ENCODE assay signal across 8 cellular contexts in the genomic region with DNA sequence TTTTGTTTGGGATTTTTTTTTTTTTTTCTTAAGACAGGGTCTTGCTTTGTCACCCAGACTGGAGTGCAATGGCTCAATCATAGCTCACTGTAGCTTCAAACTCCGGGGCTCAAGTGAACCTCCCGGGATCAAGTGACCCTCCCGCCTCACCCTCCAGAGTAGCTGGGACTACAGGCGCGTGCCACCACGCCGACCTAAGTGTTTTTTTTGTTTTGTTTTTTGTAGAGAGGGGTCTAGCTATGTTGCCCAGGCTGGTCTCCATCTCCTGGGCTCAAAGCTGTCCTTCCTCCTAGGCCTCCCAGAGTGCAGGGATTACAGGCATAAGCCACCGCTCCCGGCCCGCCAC. TPM values are rescaled to one million over a fixed set of nuclear protein-coding genes. Genes with fewer than 3 reads are reported as not detected.
DNase-seq lines count a peak whose midpoint lies in the region; ATAC-seq and TF ChIP-seq lines count a peak whose summit lies in the region.

No MANE protein-coding gene starts in this region.

- peak overlapping the region; percentile 33 for H3K23ac ChIP-seq in IMR-90 (ENCODE audit: low read depth, low read length)

- H4K20me1 ChIP-seq in IMR-90 (ENCODE audit: insufficient read depth, low read length) = no peaks in the 10 kb centered on the region

- H3K9ac ChIP-seq in IMR-90 (ENCODE audit: low read depth, low read length) = peak overlapping the region; percentile 87

- peak overlapping the region; percentile 65 for H3K4me3 ChIP-seq in A673 (ENCODE audit: low read depth, low read length, poor library complexity, severe bottlenecking)
- peak overlapping the region; percentile 100 for H3K4me3 ChIP-seq in IMR-90 (ENCODE audit: insufficient read depth, low read depth, low read length)
- H3K4me3 ChIP-seq in mononuclear cell (ENCODE audit: low read length) = peak overlapping the region; percentile 48

- 100% methylated on average over 1 of the region's 10 CpGs; no CpG with 5 or more reads in 1 of the 2 experiments for WGBS in IMR-90 (ENCODE audit: extremely low coverage in 2 of 2, insufficient read length in 1 of 2), 2 experiments

- H3K79me1 ChIP-seq in IMR-90 (ENCODE audit: low read depth in 1 of 2, low read length in 2 of 2) = peaks cover 14 to 31% of the 10 kb centered on the region in 2 experiments

- H4K5ac ChIP-seq in IMR-90 (ENCODE audit: low read depth, low read length) = peak overlapping the region; percentile 43

- H3K4me1 ChIP-seq in A673 (ENCODE audit: insufficient read depth, low read length, poor library complexity, severe bottlenecking) (peaks cover 10% of the 10 kb centered on the region), IMR-90 (ENCODE audit: control insufficient read depth, insufficient read depth, low read length) (peaks cover 3% of the 10 kb centered on the region), mononuclear cell (ENCODE audit: insufficient read depth, low read length) (peaks cover 12% of the 10 kb centered on the region)

- POLR2A ChIA-PET in A673 (lab: Charles Lee; ENCODE audit: low non-redundant PET) (interaction anchor here (0.6 kb wide), 1 partner anchor 187 kb away, joined by 3 read pairs; no protein-coding TSS in a partner anchor), IMR-90 (lab: Charles Lee; ENCODE audit: unreplicated experiment) (no interaction called here)

- H3K4ac ChIP-seq in IMR-90 (ENCODE audit: low read depth, low read length) = peak overlapping the region; percentile 86

- H3K27me3 ChIP-seq in A673 (replicated peaks; ENCODE audit: insufficient read depth, low read depth, low read length, poor library complexity) (no peaks in the 10 kb centered on the region), IMR-90 (ENCODE audit: control insufficient read depth, insufficient read depth, low read length) (no peaks in the 10 kb centered on the region), mononuclear cell (ENCODE audit: insufficient read depth, low read length) (no peaks in the 10 kb centered on the region)

- 0 out of 2 replicates have a peak overlapping the region, but pooled peaks have one; percentile 21 for H3K56ac ChIP-seq in IMR-90 (ENCODE audit: extremely low read depth, insufficient read depth, low read length)

- H2BK15ac ChIP-seq in IMR-90 (ENCODE audit: low read depth, low read length) = no peak overlapping the region

- H3K36me3 ChIP-seq in A673 (ENCODE audit: insufficient read depth, low read length, poor library complexity, severe bottlenecking) (no peaks in the 10 kb centered on the region), IMR-90 (ENCODE audit: control insufficient read depth, insufficient read depth, low read length) (peaks cover 5% of the 10 kb centered on the region)

- peak overlapping the region; percentile 4; the same call in 1 of the 2 replicates for H4K91ac ChIP-seq in IMR-90 (ENCODE audit: insufficient read depth, low read depth, low read length)

- H3K9me3 ChIP-seq in A673 (ENCODE audit: low read depth, low read length, poor library complexity, severe bottlenecking) = no peaks in the 10 kb centered on the region
- no peaks in the 10 kb centered on the region for H3K9me3 ChIP-seq in IMR-90 (ENCODE audit: control insufficient read depth, insufficient read depth, low read length)
- no peaks in the 10 kb centered on the region for H3K9me3 ChIP-seq in mononuclear cell (ENCODE audit: low read depth, low read length)

- TF ChIP-seq CTCF in A673 (conservative IDR thresholded peaks at IDR 0.05; ENCODE audit: low read depth, low read length) (no peak), IMR-90 (conservative IDR thresholded peaks at IDR 0.05; ENCODE audit: low read depth, low read length) (no peak)

- no peak overlapping the region; the same call in 1 of the 2 replicates for H2BK20ac ChIP-seq in IMR-90 (ENCODE audit: low read depth, low read length)

- TF ChIP-seq POLR2A in IMR-90 (IDR thresholded peaks at IDR 0.05; ENCODE audit: low read depth, low read length) = no peak

- H2BK120ac ChIP-seq in IMR-90 (ENCODE audit: low read depth, low read length) = no peak overlapping the region

- H2BK5ac ChIP-seq in IMR-90 (ENCODE audit: low read depth, low read length, poor library complexity, severe bottlenecking) = peak overlapping the region; percentile 79

- intact Hi-C loops in A673 (cut with micrococcal nuclease; ENCODE audit: unreplicated experiment) = no loop called here
- intact Hi-C loops in IMR-90 (cut with micrococcal nuclease) = no loop called here

- CTCF ChIA-PET in A673 (lab: Charles Lee) (interaction anchor here (0.5 to 1.3 kb wide), 3 partner anchors 11 to 238 kb away, joined by 3 to 6 read pairs (median 3); no protein-coding TSS in a partner anchor), IMR-90 (lab: Yijun Ruan, JAX) (interaction anchor here (0.6 to 1.5 kb wide), 2 partner anchors 10 to 632 kb away, joined by 4 to 6 read pairs; no protein-coding TSS in a partner anchor)

- in situ Hi-C loops in IMR-90 (cut with MboI; ENCODE audit: low sequenced_read_pairs) = no loop called here

- TF ChIP-seq RAD21 in IMR-90 (IDR thresholded peaks at IDR 0.05; ENCODE audit: low read length) = no peak

- peak overlapping the region; percentile 97 for H2AFZ ChIP-seq in IMR-90 (replicated peaks; ENCODE audit: low read length, poor library complexity)

- H2AK5ac ChIP-seq in IMR-90 (ENCODE audit: low read depth, low read length) = peak overlapping the region; percentile 74

- ATAC-seq in IMR-90 (ENCODE audit: low read depth) (no peak; the same call in 1 of the 2 replicates), GM21390 (IDR thresholded peaks at IDR 0.05; ENCODE audit: unreplicated experiment) (no peak)

- peak overlapping the region; percentile 98 for H3K4me2 ChIP-seq in IMR-90 (ENCODE audit: low read depth, low read length)

- no peak overlapping the region; the same call in 1 of the 2 replicates for H3K18ac ChIP-seq in IMR-90 (ENCODE audit: low read depth, low read length)

- DNase-seq in A673 (ENCODE audit: low spot score) (no peak), IMR-90 (no peak), caudate nucleus (lab: John Stamatoyannopoulos, UW) (no peak), GDM1 (lab: John Stamatoyannopoulos, UW) (no peak)
- no peak for DNase-seq in activated CD4-positive, alpha-beta T cell treated with anti-CD3 and anti-CD28 coated beads, Interleukin-2, amount 50 U/mL, for 48 hours
- no peak for DNase-seq in activated CD8-positive, alpha-beta memory T cell treated with anti-CD3 and anti-CD28 coated beads, Interleukin-2, amount 50 U/mL, for 4 hours

- H2AK9ac ChIP-seq in IMR-90 (replicated peaks; ENCODE audit: low read depth, low read length, poor library complexity) = peak overlapping the region; percentile 92

- H4K8ac ChIP-seq in IMR-90 (ENCODE audit: low read depth in 2 of 2, low read length in 2 of 2) = peak overlapping the region; percentile 92 to 95

- peaks cover 10% of the 10 kb centered on the region for H3K9me1 ChIP-seq in IMR-90 (ENCODE audit: insufficient read depth, low read length)

- H3K27ac ChIP-seq in A673 (ENCODE audit: low read depth, low read length, poor library complexity, severe bottlenecking) = peak overlapping the region; percentile 73
- peak overlapping the region; percentile 78 for H3K27ac ChIP-seq in IMR-90 (ENCODE audit: insufficient read depth, low read length)
- peak overlapping the region; percentile 77 for H3K27ac ChIP-seq in caudate nucleus (ENCODE audit: low read depth, low read length)

- dilution Hi-C loops in IMR-90 (cut with HindIII; ENCODE audit: low sequenced_read_pairs, unreplicated experiment) = no loop called here

- peak overlapping the region; percentile 80 for H3K14ac ChIP-seq in IMR-90 (replicated peaks; ENCODE audit: low read depth, low read length)

- no TSS peak for BruUV-seq in A673 (replicated peaks; lab: Mats Ljungman, UMichigan)
- BruUV-seq in IMR-90 (replicated peaks; lab: Mats Ljungman, UMichigan) = no TSS peak

TF ChIP-seq in IMR-90, 13 proteins besides CTCF, POLR2A, EP300 and RAD21:
- TF ChIP-seq RCOR1 (IDR thresholded peaks at IDR 0.05; ENCODE audit: insufficient replicate concordance, low read length) (no peak), CHD1 (IDR thresholded peaks at IDR 0.05; ENCODE audit: low read depth, low read length) (no peak), SMC3 (IDR thresholded peaks at IDR 0.05; ENCODE audit: low read depth, low read length) (no peak), NFE2L2 (IDR thresholded peaks at IDR 0.05; ENCODE audit: low read depth, low read length) (no peak), BHLHE40 (IDR thresholded peaks at IDR 0.05; ENCODE audit: low read depth, low read length) (no peak), CEBPB (IDR thresholded peaks at IDR 0.05; ENCODE audit: low read depth, low read length) (no peak), FOS (IDR thresholded peaks at IDR 0.05; ENCODE audit: low read depth, low read length) (no peak)
- TF ChIP-seq, protein P1, sequence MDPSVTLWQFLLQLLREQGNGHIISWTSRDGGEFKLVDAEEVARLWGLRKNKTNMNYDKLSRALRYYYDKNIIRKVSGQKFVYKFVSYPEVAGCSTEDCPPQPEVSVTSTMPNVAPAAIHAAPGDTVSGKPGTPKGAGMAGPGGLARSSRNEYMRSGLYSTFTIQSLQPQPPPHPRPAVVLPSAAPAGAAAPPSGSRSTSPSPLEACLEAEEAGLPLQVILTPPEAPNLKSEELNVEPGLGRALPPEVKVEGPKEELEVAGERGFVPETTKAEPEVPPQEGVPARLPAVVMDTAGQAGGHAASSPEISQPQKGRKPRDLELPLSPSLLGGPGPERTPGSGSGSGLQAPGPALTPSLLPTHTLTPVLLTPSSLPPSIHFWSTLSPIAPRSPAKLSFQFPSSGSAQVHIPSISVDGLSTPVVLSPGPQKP (IDR thresholded peaks at IDR 0.05; ENCODE audit: borderline replicate concordance, low read depth, low read length) = no peak

RNA-seq across cellular contexts. Expression of a gene that starts 0.8 kb away (rescaled TPM):
- total RNA-seq in A673 (2021) (15.3 and 21.1 TPM in 2 replicates), IMR-90 (2012; rRNA removed) (18.1 and 21.0 TPM in 2 replicates), mononuclear cell (10.2 TPM)
- polyA plus RNA-seq in IMR-90 (2012; rRNA removed) = 8.6 and 10.6 TPM in 2 replicates
- 4.1 and 5.8 TPM in 2 replicates for polyA plus RNA-seq in IMR-90 (2012; cell fraction: cytosol; rRNA removed)
- polyA plus RNA-seq in IMR-90 (2012; cell fraction: nucleus; rRNA removed; ENCODE audit: low replicate concordance) = 4.2 and 15.2 TPM in 2 replicates

RNA-seq across cellular contexts. Expression of a gene that starts 40.8 kb away (rescaled TPM):
- total RNA-seq in A673 (2021) (5.0 and 6.2 TPM in 2 replicates), IMR-90 (2012; rRNA removed) (not detected in 2 replicates), mononuclear cell (not detected)
- polyA plus RNA-seq in IMR-90 (2012; rRNA removed) = 0.07 and 0.10 TPM in 2 replicates
- 0.03 and 0.05 TPM in 2 replicates for polyA plus RNA-seq in IMR-90 (2012; cell fraction: cytosol; rRNA removed)
- polyA plus RNA-seq in IMR-90 (2012; cell fraction: nucleus; rRNA removed; ENCODE audit: low replicate concordance) = 0.04 TPM in 1 of 2 replicates, not detected in the other

Comparison
In these comparisons a context has a peak if more than half of its experiments do, and no peak if none do; other contexts are left out.
1. H3K4me3 ChIP-seq: peak in every context shown above with its lines; median percentile 100 in IMR-90; 65 in A673; 48 in mononuclear cell.